In genomic region chr17:74742153-74742515, GRCh38 we compare ENCODE assay signal across 8 cellular contexts. TPM values are rescaled to one million over a fixed set of nuclear protein-coding genes. Genes with fewer than 3 reads are reported as not detected.
DNase-seq lines count a peak whose midpoint lies in the region; ATAC-seq and TF ChIP-seq lines count a peak whose summit lies in the region.
"Had no signal": no experiment of that assay in that cellular context is flagged by ENCODE, and none has a peak within 500 bp of the region (broad histone marks: within the 10 kb centered on the region; RNA-seq: fewer than 3 reads in every experiment).

No MANE protein-coding gene starts in this region.

- H3K9me3 Mint-ChIP-seq in activated CD4-positive, alpha-beta T cell treated with anti-CD3 and anti-CD28 coated beads, Interleukin-2, amount 10 ng/mL, durations not matched to agents 7 days and 5 days: peaks cover 4% of the 10 kb centered on the region

- H3K27me3 ChIP-seq in osteoblast (ENCODE audit: insufficient read depth, low read length): peaks cover 30% of the 10 kb centered on the region

- H3K4me1 Mint-ChIP-seq in activated CD4-positive, alpha-beta T cell treated with anti-CD3 and anti-CD28 coated beads, Interleukin-2, amount 10 ng/mL, durations not matched to agents 7 days and 5 days: peaks cover 91% of the 10 kb centered on the region

- CTCF ChIA-PET in activated CD4-positive, alpha-beta T cell treated with anti-CD3 and anti-CD28 coated beads, Interleukin-2, amount 10 ng/mL, durations not matched to agents 7 days and 5 days (lab: Charles Lee): interaction anchor here (0.6 to 2.7 kb wide), 10 partner anchors 10 to 1522 kb away, joined by 3 to 14 read pairs (median 4); no protein-coding TSS in a partner anchor

- H3K36me3 ChIP-seq in osteoblast (ENCODE audit: insufficient read depth, low read length): no peaks in the 10 kb centered on the region

- peaks cover 19% of the 10 kb centered on the region for H3K36me3 Mint-ChIP-seq in activated CD4-positive, alpha-beta T cell treated with anti-CD3 and anti-CD28 coated beads, Interleukin-2, amount 10 ng/mL, durations not matched to agents 7 days and 5 days (ENCODE audit: low read depth)

- H3K4me2 ChIP-seq in osteoblast (ENCODE audit: insufficient read depth, low read length): no peak overlapping the region

- no peak for TF ChIP-seq CTCF in osteoblast (IDR thresholded peaks at IDR 0.05; ENCODE audit: extremely low read depth, low read depth, low read length)

- H4K20me1 ChIP-seq in osteoblast (ENCODE audit: insufficient read depth, low read length): no peaks in the 10 kb centered on the region

- no peak for ATAC-seq in GM18505 (IDR thresholded peaks at IDR 0.05; ENCODE audit: unreplicated experiment)
- peak; percentile 45 for ATAC-seq in HG03520 (IDR thresholded peaks at IDR 0.05; ENCODE audit: unreplicated experiment)

- no peaks in the 10 kb centered on the region for H3K27me3 Mint-ChIP-seq in activated CD4-positive, alpha-beta T cell treated with anti-CD3 and anti-CD28 coated beads, Interleukin-2, amount 10 ng/mL, durations not matched to agents 7 days and 5 days

- no peak overlapping the region for H2AFZ ChIP-seq in osteoblast (ENCODE audit: low read length)

- no peaks in the 10 kb centered on the region for H3K79me2 ChIP-seq in osteoblast (ENCODE audit: insufficient read depth, low read length)

- peak overlapping the region; percentile 67 for H3K4me3 Mint-ChIP-seq in activated CD4-positive, alpha-beta T cell treated with anti-CD3 and anti-CD28 coated beads, Interleukin-2, amount 10 ng/mL, durations not matched to agents 7 days and 5 days

- TF ChIP-seq POLR2A in GM18505 (IDR thresholded peaks at IDR 0.05; ENCODE audit: borderline replicate concordance, extremely low read depth, insufficient read depth, insufficient read length) (peak; percentile 42), erythroblast (IDR thresholded peaks at IDR 0.05; ENCODE audit: low read length) (no peak)

- POLR2A ChIA-PET in activated CD4-positive, alpha-beta T cell treated with anti-CD3 and anti-CD28 coated beads, Interleukin-2, amount 10 ng/mL, durations not matched to agents 7 days and 5 days (lab: Charles Lee): interaction anchor here (0.6 kb wide), 1 partner anchor 10 kb away, joined by 4 read pairs; no protein-coding TSS in a partner anchor

- no peaks in the 10 kb centered on the region for H3K9me3 ChIP-seq in osteoblast (ENCODE audit: low read depth, low read length)

- no peaks in the 10 kb centered on the region for H3K4me1 ChIP-seq in osteoblast (ENCODE audit: insufficient read depth, low read length)

- no peak overlapping the region for H3K27ac ChIP-seq in osteoblast (ENCODE audit: low read depth, low read length)

- H3K27ac Mint-ChIP-seq in activated CD4-positive, alpha-beta T cell treated with anti-CD3 and anti-CD28 coated beads, Interleukin-2, amount 10 ng/mL, durations not matched to agents 7 days and 5 days: peak overlapping the region; percentile 96

- peak; percentile 82 for DNase-seq in activated CD4-positive, alpha-beta T cell treated with anti-CD3 and anti-CD28 coated beads, Interleukin-2, amount 10 ng/mL, durations not matched to agents 7 days and 5 days
- DNase-seq in osteoblast (ENCODE audit: insufficient read length, low spot score, missing footprints) (peak; percentile 48), HuH-7.5 (ENCODE audit: low spot score) (no peak), NCI-H187 (lab: John Stamatoyannopoulos, UW) (no peak), erythroblast (lab: John Stamatoyannopoulos, UW) (no peak)

- no peak overlapping the region for H3K4me3 ChIP-seq in osteoblast (ENCODE audit: insufficient read depth, low read length)

RNA-seq across cellular contexts. Expression of gene RAB37, which starts 5.1 kb away (rescaled TPM):
- total RNA-seq in activated CD4-positive, alpha-beta T cell treated with anti-CD3 and anti-CD28 coated beads, Interleukin-2, amount 10 ng/mL, durations not matched to agents 7 days and 5 days: 10 to 100 TPM; 28.2 to 30.4 TPM
- under 0.01 and 0.36 TPM in 2 replicates for total RNA-seq in osteoblast

RNA-seq across cellular contexts. Expression of gene NHERF1, which starts 6.3 kb away (rescaled TPM):
- 100 to 1,000 TPM; 254 to 281 TPM for total RNA-seq in activated CD4-positive, alpha-beta T cell treated with anti-CD3 and anti-CD28 coated beads, Interleukin-2, amount 10 ng/mL, durations not matched to agents 7 days and 5 days
- total RNA-seq in osteoblast: 15.9 and 22.1 TPM in 2 replicates

RNA-seq across cellular contexts. Expression of gene CD300LF, which starts 29.4 kb away (rescaled TPM):
- not detected for total RNA-seq in activated CD4-positive, alpha-beta T cell treated with anti-CD3 and anti-CD28 coated beads, Interleukin-2, amount 10 ng/mL, durations not matched to agents 7 days and 5 days
- not detected in 2 replicates for total RNA-seq in osteoblast
- total RNA-seq: renal cortical epithelial cell had no signal

RNA-seq across cellular contexts. Expression of gene NAT9, which starts 34.0 kb away (rescaled TPM):
- total RNA-seq in activated CD4-positive, alpha-beta T cell treated with anti-CD3 and anti-CD28 coated beads, Interleukin-2, amount 10 ng/mL, durations not matched to agents 7 days and 5 days: 10 to 100 TPM; 28.6 to 34.4 TPM
- 33.0 and 35.1 TPM in 2 replicates for total RNA-seq in osteoblast

Comparison
In these comparisons a context has a peak if more than half of its experiments do, and no peak if none do; other contexts are left out.
1. DNase-seq: peak in activated CD4-positive, alpha-beta T cell treated with anti-CD3 and anti-CD28 coated beads, Interleukin-2, amount 10 ng/mL, durations not matched to agents 7 days and 5 days (single experiment) and osteoblast (single experiment); none in HuH-7.5 (single experiment), NCI-H187 (0 of 2) and erythroblast (0 of 2).
2. RNA of gene RAB37, which starts 5.1 kb away (total RNA-seq): 28.2 to 30.4 TPM in activated CD4-positive, alpha-beta T cell treated with anti-CD3 and anti-CD28 coated beads, Interleukin-2, amount 10 ng/mL, durations not matched to agents 7 days and 5 days; under 0.01 to 0.36 TPM in osteoblast; every median in the first group is over 10 times any median in the second.
3. RNA of gene NHERF1, which starts 6.3 kb away (total RNA-seq): 254 to 281 TPM in activated CD4-positive, alpha-beta T cell treated with anti-CD3 and anti-CD28 coated beads, Interleukin-2, amount 10 ng/mL, durations not matched to agents 7 days and 5 days; 15.9 to 22.1 TPM in osteoblast; every median in the first group is over 10 times any median in the second.